Comparison of ENCODE assay signal across 20 cellular contexts in genomic region chr9:133327834-133328484, GRCh38. TPM values are rescaled to one million over a fixed set of nuclear protein-coding genes. Genes with fewer than 3 reads are reported as not detected.
DNase-seq lines count a peak whose midpoint lies in the region; ATAC-seq, FAIRE-seq and TF ChIP-seq lines count a peak whose summit lies in the region.
"Had no signal": no experiment of that assay in that cellular context is flagged by ENCODE, and none has a peak within 500 bp of the region (broad histone marks: within the 10 kb centered on the region; RNA-seq: fewer than 3 reads in every experiment).

No MANE protein-coding gene starts in this region.

- BruUV-seq in K562 (replicated peaks; lab: Mats Ljungman, UMichigan) = no TSS peak

- FAIRE-seq in K562 (lab: Jason Lieb, UNC) = peak; percentile 19

- no peak for ATAC-seq in WTC11
- ATAC-seq in K562 = no peak
- no peak for ATAC-seq in left lung
- ATAC-seq: right lobe of liver had no signal

- TF ChIP-seq POLR2A in K562 (conservative IDR thresholded peaks at IDR 0.05) (no peak), sigmoid colon (IDR thresholded peaks at IDR 0.05) (no peak)

- TF ChIP-seq RAD21 in K562 (CRISPR knock-in tag; conservative IDR thresholded peaks at IDR 0.05 in 1 of 2, IDR thresholded peaks at IDR 0.05 in 1 of 2) = no peak

- no peak overlapping the region for H3K9ac ChIP-seq in K562 (ENCODE audit: insufficient read depth in 1 of 2, low read depth in 2 of 2, low read length in 2 of 2)

- peaks cover 3% of the 10 kb centered on the region; the same call in 2 of the 3 replicates for H3K79me2 ChIP-seq in K562 (ENCODE audit: control insufficient read depth, insufficient read depth, low read length)

- H3K4me2 ChIP-seq in K562 (ENCODE audit: insufficient read depth, low read length) = no peak overlapping the region

- in situ Hi-C loops in K562 (cut with MboI) = no loop called here

- H3K4me1 ChIP-seq in K562 (replicated peaks in 1 of 2; ENCODE audit: control insufficient read depth in 2 of 2, insufficient read depth in 2 of 2, low read length in 2 of 2) (peaks cover 0 to 19% of the 10 kb centered on the region in 2 experiments; a peak in 2 of 5 replicates), sigmoid colon (no peaks in the 10 kb centered on the region), left lung (no peaks in the 10 kb centered on the region)
- H3K4me1 ChIP-seq: ascending aorta, right lobe of liver, stomach had no signal

- no peaks in the 10 kb centered on the region; the same call in 1 of the 2 replicates for H3K4me1 Mint-ChIP-seq in WTC11
- H3K4me1 Mint-ChIP-seq in mesothelial cell of epicardium = no peaks in the 10 kb centered on the region

- CTCF ChIA-PET in WTC11 (lab: Charles Lee) (interaction anchor here (4.0 kb wide), 1 partner anchor 140 kb away, joined by 97 read pairs; no protein-coding TSS in a partner anchor), K562 (lab: Yijun Ruan, JAX; ENCODE audit: low intra/inter-chr PET ratio) (interaction anchor here (0.7 to 4.0 kb wide), 3 partner anchors 57 to 180 kb away, joined by 3 to 31 read pairs (median 4); no protein-coding TSS in a partner anchor)

- H3K4me3 ChIP-seq in K562 (no peak overlapping the region), sigmoid colon (no peak overlapping the region), left lung (no peak overlapping the region)
- H3K4me3 ChIP-seq: ascending aorta, dorsolateral prefrontal cortex, Peyer's patch, right lobe of liver, stomach, transverse colon had no signal

- TF ChIP-seq EP300 in K562 (IDR thresholded peaks at IDR 0.05; ENCODE audit: low read length) = no peak
- TF ChIP-seq EP300 in sigmoid colon (IDR thresholded peaks at IDR 0.05) = no peak

- DNase-seq in WTC11 (ENCODE audit: low spot score) (no peak), K562 (ENCODE audit: extremely low read depth in 1 of 4, low spot score in 3 of 4) (no peak), sigmoid colon (peak; percentile 50), left lung (no peak), mesothelial cell of epicardium (ENCODE audit: low spot score in 2 of 2, unreplicated experiment in 2 of 2) (no peak)
- DNase-seq: activated CD4-positive, alpha-beta T cell treated with anti-CD3 and anti-CD28 coated beads for 1 hour; activated naive CD4-positive, alpha-beta T cell treated with anti-CD3 and anti-CD28 coated beads, Interleukin-2, amount 50 U/mL, for 16 hours; activated T-cell treated with anti-CD3 and anti-CD28 coated beads, Interleukin-2, amount 50 U/mL, for 48 hours; CD4-positive, CD25-positive, alpha-beta regulatory T cell; NCI-H1092 treated with DMSO at 0.1 percent for 48 hours; NCI-H1930; NCI-H526 treated with DMSO at 0.1 percent for 48 hours; SIG-M5; stomach; transverse colon had no signal

- H3K9me3 ChIP-seq in K562 (replicated peaks; ENCODE audit: control insufficient read depth, insufficient read depth, low read depth, low read length) (peaks cover 5% of the 10 kb centered on the region), sigmoid colon (no peaks in the 10 kb centered on the region), left lung (no peaks in the 10 kb centered on the region)
- H3K9me3 ChIP-seq: ascending aorta, Peyer's patch, right lobe of liver, stomach, transverse colon had no signal

- POLR2A ChIA-PET in WTC11 (lab: Charles Lee) = no interaction called here
- POLR2A ChIA-PET in K562 (lab: Yijun Ruan, JAX) = interaction anchor here (0.6 kb wide), 1 partner anchor 55 kb away, joined by 4 read pairs; no protein-coding TSS in a partner anchor

- TF ChIP-seq CTCF in WTC11 (IDR thresholded peaks at IDR 0.05) (no peak), K562 (IDR thresholded peaks at IDR 0.05 in 2 of 3, conservative IDR thresholded peaks at IDR 0.05 in 1 of 3; ENCODE audit: insufficient read depth in 2 of 3, low read depth in 1 of 3, low read length in 3 of 3) (no peak), sigmoid colon (IDR thresholded peaks at IDR 0.05) (no peak), left lung (IDR thresholded peaks at IDR 0.05) (no peak), mesothelial cell of epicardium (IDR thresholded peaks at IDR 0.05; ENCODE audit: unreplicated experiment) (no peak)

- no peak overlapping the region for H3K27ac ChIP-seq in K562 (ENCODE audit: extremely low read depth, low read depth, low read length)
- no peak overlapping the region for H3K27ac ChIP-seq in sigmoid colon
- no peak overlapping the region for H3K27ac ChIP-seq in left lung
- H3K27ac ChIP-seq: ascending aorta, dorsolateral prefrontal cortex, HL-60, Peyer's patch, right lobe of liver, stomach, transverse colon had no signal

- intact Hi-C loops in K562 (cut with micrococcal nuclease) = loop anchor here (10.0 kb wide), 1 partner anchor 53 kb away; the partner anchor contains the start of gene ABO
- intact Hi-C loops in sigmoid colon (cut with DNase I) = loop anchor here (5.0 kb wide), 1 partner anchor 146 kb away; no protein-coding TSS in a partner anchor
- intact Hi-C loops in left lung (cut with DNase I) = loop anchor here in 1 of 2 donors (5.0 kb wide), 1 partner anchor 141 kb away; no protein-coding TSS in a partner anchor

- no peaks in the 10 kb centered on the region for H3K9me1 ChIP-seq in K562 (ENCODE audit: control insufficient read depth, insufficient read depth, low read length)

- H3K9me3 Mint-ChIP-seq in WTC11 (peaks cover 39% of the 10 kb centered on the region), mesothelial cell of epicardium (peaks cover 28% of the 10 kb centered on the region)
- H3K9me3 Mint-ChIP-seq: CD4-positive, CD25-positive, alpha-beta regulatory T cell had no signal

- H3K27ac Mint-ChIP-seq in WTC11 (no peak overlapping the region), mesothelial cell of epicardium (no peak overlapping the region)

- H3K27me3 ChIP-seq in K562 (ENCODE audit: control insufficient read depth in 2 of 2, insufficient read depth in 2 of 2, low read length in 2 of 2) = peaks cover 0 to 8% of the 10 kb centered on the region in 2 experiments; a peak in 1 of 5 replicates
- no peaks in the 10 kb centered on the region for H3K27me3 ChIP-seq in sigmoid colon
- H3K27me3 ChIP-seq in left lung = peaks cover 0 to 1% of the 10 kb centered on the region in 2 donors
- H3K27me3 ChIP-seq: ascending aorta, dorsolateral prefrontal cortex, Peyer's patch, right lobe of liver, stomach, transverse colon had no signal

- H2AFZ ChIP-seq in K562 (ENCODE audit: low read depth, low read length) = no peak overlapping the region

- H3K36me3 Mint-ChIP-seq in WTC11 (peaks cover 33% of the 10 kb centered on the region), mesothelial cell of epicardium (peaks cover 25% of the 10 kb centered on the region)

- no peaks in the 10 kb centered on the region for H4K20me1 ChIP-seq in K562 (replicated peaks; ENCODE audit: control insufficient read depth, insufficient read depth, low read length)

- H3K36me3 ChIP-seq in K562 (ENCODE audit: control insufficient read depth, insufficient read depth, low read length) (peaks cover 33% of the 10 kb centered on the region), sigmoid colon (peaks cover 19 to 33% (median 26%) of the 10 kb centered on the region in 4 donors), left lung (peaks cover 0 to 32% of the 10 kb centered on the region in 2 donors)

- H3K27me3 Mint-ChIP-seq in WTC11 (ENCODE audit: low read depth) (peaks cover 18% of the 10 kb centered on the region), mesothelial cell of epicardium (ENCODE audit: low read depth) (no peaks in the 10 kb centered on the region)
- H3K27me3 Mint-ChIP-seq: CD4-positive, CD25-positive, alpha-beta regulatory T cell had no signal

- 62% methylated on average over 10 of the region's 10 CpGs for WGBS in K562 (ENCODE audit: insufficient coverage, low coverage, missing lambda C conversion rate)
- 94 to 97% methylated on average over 10 of the region's 10 CpGs for WGBS in sigmoid colon, 2 donors

- H3K4me3 Mint-ChIP-seq in WTC11 = no peak overlapping the region
- H3K4me3 Mint-ChIP-seq in mesothelial cell of epicardium = no peak overlapping the region
- H3K4me3 Mint-ChIP-seq: CD4-positive, CD25-positive, alpha-beta regulatory T cell had no signal

RNA-seq across cellular contexts. Expression of gene SURF6, which starts 8.0 kb away (rescaled TPM):
- total RNA-seq in WTC11 (2021) (48.8 to 67.2 TPM (median 54.1 TPM) in 3 replicates), K562 (2014; rRNA removed) (61.3 and 68.3 TPM in 2 replicates), K562 (2014; rRNA removed; fragmentation: Illumina TruSeq; extraction: Trizol) (10.5 and 12.2 TPM in 2 replicates), K562 (2015; rRNA removed; fragmentation: Illumina TruSeq; extraction: Trizol) (30.4 and 31.8 TPM in 2 replicates), K562 (2021) (45.3 and 50.6 TPM in 2 replicates), sigmoid colon (10 to 100 TPM; 13.9 to 20.1 (median 16.2) TPM), left lung (10 to 100 TPM; 10.9 to 16.7 TPM), mesothelial cell of epicardium (22.8 to 25.6 TPM (median 24.9 TPM) in 3 replicates)
- total RNA-seq in K562 (2011; cell fraction: chromatin; rRNA removed; ENCODE audit: low replicate concordance) = 12.6 and 19.9 TPM in 2 replicates
- total RNA-seq in K562 (2011; cell fraction: nucleolus; rRNA removed) = 16.7 and 17.7 TPM in 2 replicates
- total RNA-seq in K562 (2011; cell fraction: nucleoplasm; rRNA removed) = 13.4 and 15.6 TPM in 2 replicates
- polyA plus RNA-seq in K562 (2011; rRNA removed) (12.3 and 14.3 TPM in 2 replicates), K562 (2014; fragmentation: Illumina TruSeq; extraction: Trizol) (14.7 and 26.5 TPM in 2 replicates), K562 (2014; fragmentation: Nextera tagmentation; extraction: Ambion mirVana) (1 to 10 TPM; 1.4 to 1.8 TPM), K562 (2014; rRNA removed) (52.7 and 61.5 TPM in 2 replicates), sigmoid colon (10 to 100 TPM; 22.8 to 43.1 (median 24.3) TPM)
- polyA plus RNA-seq in K562 (2011; cell fraction: cytosol; rRNA removed) = 11.6 and 21.6 TPM in 2 replicates
- 17.7 and 31.0 TPM in 2 replicates for polyA plus RNA-seq in K562 (2011; cell fraction: nucleus; rRNA removed)
- 23.2 and 31.5 TPM in 2 replicates for polyA plus RNA-seq in K562 (2012)
- polyA minus RNA-seq in K562 (2011; rRNA and poly(A)+ RNA removed) = 5.3 TPM in 2 replicates
- 8.6 and 9.6 TPM in 2 replicates for polyA minus RNA-seq in K562 (2011; cell fraction: cytosol; rRNA and poly(A)+ RNA removed)
- 5.5 and 8.2 TPM in 2 replicates for polyA minus RNA-seq in K562 (2011; cell fraction: nucleus; rRNA and poly(A)+ RNA removed)

RNA-seq across cellular contexts. Expression of gene MED22, which starts 20.0 kb away (rescaled TPM):
- 51.2 to 59.5 TPM (median 55.3 TPM) in 3 replicates for total RNA-seq in WTC11 (2021)
- total RNA-seq in K562 (2011; cell fraction: chromatin; rRNA removed; ENCODE audit: low replicate concordance) = 32.2 and 75.9 TPM in 2 replicates
- total RNA-seq in K562 (2011; cell fraction: nucleolus; rRNA removed) = 43.3 and 44.7 TPM in 2 replicates
- 40.6 and 56.1 TPM in 2 replicates for total RNA-seq in K562 (2011; cell fraction: nucleoplasm; rRNA removed)
- 27.2 and 28.0 TPM in 2 replicates for total RNA-seq in K562 (2014; rRNA removed)
- total RNA-seq in K562 (2014; rRNA removed; fragmentation: Illumina TruSeq; extraction: Trizol) = 7.7 and 9.4 TPM in 2 replicates
- 22.3 and 22.6 TPM in 2 replicates for total RNA-seq in K562 (2015; rRNA removed; fragmentation: Illumina TruSeq; extraction: Trizol)
- total RNA-seq in K562 (2021) = 32.4 and 35.6 TPM in 2 replicates
- polyA plus RNA-seq in K562 (2011; rRNA removed) = 23.4 and 33.6 TPM in 2 replicates
- 28.9 and 48.4 TPM in 2 replicates for polyA plus RNA-seq in K562 (2011; cell fraction: cytosol; rRNA removed)
- 91.8 and 102 TPM in 2 replicates for polyA plus RNA-seq in K562 (2011; cell fraction: nucleus; rRNA removed)
- polyA plus RNA-seq in K562 (2012) = 24.0 and 26.3 TPM in 2 replicates
- polyA plus RNA-seq in K562 (2014; fragmentation: Illumina TruSeq; extraction: Trizol) = 15.5 and 23.8 TPM in 2 replicates
- polyA plus RNA-seq in K562 (2014; fragmentation: Nextera tagmentation; extraction: Ambion mirVana) = 1 to 10 TPM in 1 of 2 experiments, under 1 TPM in 1; 0.73 to 1.4 TPM
- 32.6 and 34.8 TPM in 2 replicates for polyA plus RNA-seq in K562 (2014; rRNA removed)
- 12.6 and 25.7 TPM in 2 replicates for polyA minus RNA-seq in K562 (2011; rRNA and poly(A)+ RNA removed)
- 16.2 and 27.5 TPM in 2 replicates for polyA minus RNA-seq in K562 (2011; cell fraction: cytosol; rRNA and poly(A)+ RNA removed)
- 15.6 and 19.2 TPM in 2 replicates for polyA minus RNA-seq in K562 (2011; cell fraction: nucleus; rRNA and poly(A)+ RNA removed)
- total RNA-seq in sigmoid colon = 10 to 100 TPM; 17.2 to 31.3 (median 28.4) TPM
- polyA plus RNA-seq in sigmoid colon = 10 to 100 TPM in 2 of 3 donors, 1 to 10 TPM in 1; 8.4 to 23.7 (median 11.8) TPM
- total RNA-seq in left lung = 10 to 100 TPM; 21.8 to 29.2 TPM
- total RNA-seq in mesothelial cell of epicardium = 35.1 to 39.4 TPM (median 36.0 TPM) in 3 replicates

RNA-seq across cellular contexts. Expression of gene RPL7A, which starts 20.1 kb away (rescaled TPM):
- total RNA-seq in WTC11 (2021) = 2,747 to 3,149 TPM (median 3,142 TPM) in 3 replicates
- total RNA-seq in K562 (2011; cell fraction: chromatin; rRNA removed; ENCODE audit: low replicate concordance) = 435 and 818 TPM in 2 replicates
- total RNA-seq in K562 (2011; cell fraction: nucleolus; rRNA removed) = 981 and 1,003 TPM in 2 replicates
- 983 and 1,497 TPM in 2 replicates for total RNA-seq in K562 (2011; cell fraction: nucleoplasm; rRNA removed)
- total RNA-seq in K562 (2014; rRNA removed) = 2,031 and 2,305 TPM in 2 replicates
- total RNA-seq in K562 (2014; rRNA removed; fragmentation: Illumina TruSeq; extraction: Trizol) = 2,847 and 3,141 TPM in 2 replicates
- total RNA-seq in K562 (2015; rRNA removed; fragmentation: Illumina TruSeq; extraction: Trizol) = 3,167 and 3,195 TPM in 2 replicates
- total RNA-seq in K562 (2021) = 2,893 and 3,009 TPM in 2 replicates
- 2,555 and 3,221 TPM in 2 replicates for polyA plus RNA-seq in K562 (2011; rRNA removed)
- polyA plus RNA-seq in K562 (2011; cell fraction: cytosol; rRNA removed) = 2,594 and 3,399 TPM in 2 replicates
- polyA plus RNA-seq in K562 (2011; cell fraction: nucleus; rRNA removed) = 1,411 and 1,919 TPM in 2 replicates
- polyA plus RNA-seq in K562 (2012) = 2,443 and 5,674 TPM in 2 replicates
- polyA plus RNA-seq in K562 (2014; fragmentation: Illumina TruSeq; extraction: Trizol) = 3,627 and 3,760 TPM in 2 replicates
- 1,000 to 10,000 TPM; 1,935 to 2,418 TPM for polyA plus RNA-seq in K562 (2014; fragmentation: Nextera tagmentation; extraction: Ambion mirVana)
- polyA plus RNA-seq in K562 (2014; rRNA removed) = 2,051 and 2,652 TPM in 2 replicates
- 2,918 and 2,983 TPM in 2 replicates for polyA minus RNA-seq in K562 (2011; rRNA and poly(A)+ RNA removed)
- 1,280 and 1,366 TPM in 2 replicates for polyA minus RNA-seq in K562 (2011; cell fraction: cytosol; rRNA and poly(A)+ RNA removed)
- 400 and 734 TPM in 2 replicates for polyA minus RNA-seq in K562 (2011; cell fraction: nucleus; rRNA and poly(A)+ RNA removed)
- total RNA-seq in sigmoid colon = 1,000 to 10,000 TPM; 2,027 to 2,561 (median 2,271) TPM
- polyA plus RNA-seq in sigmoid colon = 1,000 to 10,000 TPM; 2,364 to 4,020 (median 2,962) TPM
- 1,000 to 10,000 TPM; 1,624 to 1,706 TPM for total RNA-seq in left lung
- 2,220 to 2,356 TPM (median 2,311 TPM) in 3 replicates for total RNA-seq in mesothelial cell of epicardium

RNA-seq across cellular contexts. Expression of gene SURF1, which starts 28.3 kb away (rescaled TPM):
- total RNA-seq in WTC11 (2021) = 33.3 to 36.4 TPM (median 35.6 TPM) in 3 replicates
- total RNA-seq in K562 (2011; cell fraction: chromatin; rRNA removed; ENCODE audit: low replicate concordance) = 14.8 and 38.0 TPM in 2 replicates
- 35.1 and 38.5 TPM in 2 replicates for total RNA-seq in K562 (2011; cell fraction: nucleolus; rRNA removed)
- total RNA-seq in K562 (2011; cell fraction: nucleoplasm; rRNA removed) = 27.0 and 30.6 TPM in 2 replicates
- 17.9 and 20.8 TPM in 2 replicates for total RNA-seq in K562 (2014; rRNA removed)
- total RNA-seq in K562 (2014; rRNA removed; fragmentation: Illumina TruSeq; extraction: Trizol) = 20.9 and 21.2 TPM in 2 replicates
- 15.5 and 16.6 TPM in 2 replicates for total RNA-seq in K562 (2015; rRNA removed; fragmentation: Illumina TruSeq; extraction: Trizol)
- total RNA-seq in K562 (2021) = 26.7 and 26.8 TPM in 2 replicates
- polyA plus RNA-seq in K562 (2011; rRNA removed) = 28.6 and 29.8 TPM in 2 replicates
- polyA plus RNA-seq in K562 (2011; cell fraction: cytosol; rRNA removed) = 20.7 and 21.2 TPM in 2 replicates
- polyA plus RNA-seq in K562 (2011; cell fraction: nucleus; rRNA removed) = 52.8 and 56.6 TPM in 2 replicates
- polyA plus RNA-seq in K562 (2012) = 23.6 and 38.1 TPM in 2 replicates
- polyA plus RNA-seq in K562 (2014; fragmentation: Illumina TruSeq; extraction: Trizol) = 19.1 and 22.2 TPM in 2 replicates
- polyA plus RNA-seq in K562 (2014; fragmentation: Nextera tagmentation; extraction: Ambion mirVana) = 10 to 100 TPM; 16.1 to 16.3 TPM
- polyA plus RNA-seq in K562 (2014; rRNA removed) = 30.4 and 31.3 TPM in 2 replicates
- 10.4 and 13.1 TPM in 2 replicates for polyA minus RNA-seq in K562 (2011; rRNA and poly(A)+ RNA removed)
- 6.1 and 6.4 TPM in 2 replicates for polyA minus RNA-seq in K562 (2011; cell fraction: cytosol; rRNA and poly(A)+ RNA removed)
- 7.0 and 9.7 TPM in 2 replicates for polyA minus RNA-seq in K562 (2011; cell fraction: nucleus; rRNA and poly(A)+ RNA removed)
- total RNA-seq in sigmoid colon = 10 to 100 TPM; 33.8 to 98.7 (median 75.7) TPM
- polyA plus RNA-seq in sigmoid colon = 10 to 100 TPM; 54.1 to 79.3 (median 59.0) TPM
- total RNA-seq in left lung = 10 to 100 TPM; 40.4 to 46.1 TPM
- total RNA-seq in mesothelial cell of epicardium = 29.4 to 31.4 TPM (median 30.0 TPM) in 3 replicates

RNA-seq across cellular contexts. Expression of gene SURF2, which starts 28.4 kb away (rescaled TPM):
- 26.3 to 33.3 TPM (median 28.8 TPM) in 3 replicates for total RNA-seq in WTC11 (2021)
- total RNA-seq in K562 (2011; cell fraction: chromatin; rRNA removed; ENCODE audit: low replicate concordance) = 2.1 and 4.8 TPM in 2 replicates
- 5.7 and 6.1 TPM in 2 replicates for total RNA-seq in K562 (2011; cell fraction: nucleolus; rRNA removed)
- total RNA-seq in K562 (2011; cell fraction: nucleoplasm; rRNA removed) = 3.4 and 7.6 TPM in 2 replicates
- 82.5 and 83.0 TPM in 2 replicates for total RNA-seq in K562 (2014; rRNA removed)
- 18.6 and 19.8 TPM in 2 replicates for total RNA-seq in K562 (2014; rRNA removed; fragmentation: Illumina TruSeq; extraction: Trizol)
- total RNA-seq in K562 (2015; rRNA removed; fragmentation: Illumina TruSeq; extraction: Trizol) = 37.0 and 37.3 TPM in 2 replicates
- 38.3 and 43.3 TPM in 2 replicates for total RNA-seq in K562 (2021)
- polyA plus RNA-seq in K562 (2011; rRNA removed) = 7.3 and 9.7 TPM in 2 replicates
- 11.8 and 44.2 TPM in 2 replicates for polyA plus RNA-seq in K562 (2011; cell fraction: cytosol; rRNA removed)
- polyA plus RNA-seq in K562 (2011; cell fraction: nucleus; rRNA removed) = 6.8 and 14.0 TPM in 2 replicates
- 30.9 and 47.7 TPM in 2 replicates for polyA plus RNA-seq in K562 (2012)
- 21.3 and 32.2 TPM in 2 replicates for polyA plus RNA-seq in K562 (2014; fragmentation: Illumina TruSeq; extraction: Trizol)
- 10 to 100 TPM in 1 of 2 experiments, 1 to 10 TPM in 1; 5.5 to 10.2 TPM for polyA plus RNA-seq in K562 (2014; fragmentation: Nextera tagmentation; extraction: Ambion mirVana)
- 52.4 and 58.9 TPM in 2 replicates for polyA plus RNA-seq in K562 (2014; rRNA removed)
- polyA minus RNA-seq in K562 (2011; rRNA and poly(A)+ RNA removed) = 7.6 TPM in 2 replicates
- polyA minus RNA-seq in K562 (2011; cell fraction: cytosol; rRNA and poly(A)+ RNA removed) = 10.3 and 16.3 TPM in 2 replicates
- polyA minus RNA-seq in K562 (2011; cell fraction: nucleus; rRNA and poly(A)+ RNA removed) = 4.1 and 4.2 TPM in 2 replicates
- 10 to 100 TPM; 10.2 to 32.3 (median 15.2) TPM for total RNA-seq in sigmoid colon
- 10 to 100 TPM; 17.4 to 27.1 (median 19.9) TPM for polyA plus RNA-seq in sigmoid colon
- 10 to 100 TPM; 11.8 to 16.2 TPM for total RNA-seq in left lung
- total RNA-seq in mesothelial cell of epicardium = 10.3 to 12.7 TPM (median 12.1 TPM) in 3 replicates
